25 cellular contexts compared by ENCODE assay signal in the genomic region with DNA sequence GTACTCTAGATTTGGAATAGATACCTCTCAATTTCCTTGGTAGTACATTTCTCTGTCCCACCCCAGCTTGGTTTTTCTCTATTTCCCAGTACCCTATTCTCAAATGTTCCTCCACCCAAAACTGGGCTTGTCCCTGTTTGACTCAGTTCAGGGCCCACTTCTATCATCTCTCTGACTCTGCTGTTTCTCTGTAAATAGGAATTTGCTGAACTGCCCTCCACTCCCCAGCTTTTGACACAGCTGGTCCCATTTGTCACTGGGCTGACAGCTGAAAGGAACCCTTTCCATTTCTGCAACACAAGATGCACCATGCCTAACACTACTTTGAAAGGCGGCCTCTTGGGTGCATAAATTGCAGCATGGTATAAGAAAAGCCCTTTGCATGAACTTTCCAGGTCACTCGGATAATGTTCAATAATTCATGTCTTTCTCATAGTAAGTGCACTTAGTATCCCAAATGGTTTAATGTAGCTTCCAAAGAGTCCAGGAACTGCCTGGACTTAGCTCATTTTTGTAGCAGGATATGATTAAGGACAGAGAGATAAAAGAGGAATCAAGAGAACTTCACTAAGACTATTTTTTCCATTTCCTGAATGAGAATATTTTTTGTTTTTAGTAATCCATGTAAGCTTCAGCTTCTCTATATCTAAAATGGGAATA.
DNase-seq lines count a peak whose midpoint lies in the region; ATAC-seq lines count a peak whose summit lies in the region.
"Had no signal": no experiment of that assay in that cellular context is flagged by ENCODE, and none has a peak within 500 bp of the region (broad histone marks: within the 10 kb centered on the region; RNA-seq: fewer than 3 reads in every experiment).

No MANE protein-coding gene starts in this region.

- no peak for ATAC-seq in GM21447 (IDR thresholded peaks at IDR 0.05; ENCODE audit: unreplicated experiment)
- ATAC-seq: natural killer cell had no signal

- H3K9ac ChIP-seq in rectal smooth muscle tissue (ENCODE audit: low read length) = no peak overlapping the region
- H3K9ac ChIP-seq: BLaER1, parathyroid adenoma had no signal

- H3K4me3 ChIP-seq in rectal smooth muscle tissue (ENCODE audit: low read length) = no peak overlapping the region
- H3K4me3 ChIP-seq: BLaER1, HAP-1, MG63 had no signal

- peaks cover 14% of the 10 kb centered on the region for H3K4me1 ChIP-seq in rectal smooth muscle tissue (ENCODE audit: control insufficient read depth, insufficient read depth, low read length)
- H3K4me1 ChIP-seq: BLaER1, HAP-1, parathyroid adenoma had no signal

- H3K36me3 ChIP-seq in rectal smooth muscle tissue (ENCODE audit: control insufficient read depth, insufficient read depth, low read length) = no peaks in the 10 kb centered on the region
- H3K36me3 ChIP-seq: BLaER1, HAP-1, MG63 had no signal

- DNase-seq in NCI-H524 (lab: John Stamatoyannopoulos, UW) = peak; percentile 44 to 69
- DNase-seq in NCI-H524 treated with DMSO at 0.1 percent for 48 hours (lab: John Stamatoyannopoulos, UW) = no peak
- peak; percentile 8 for DNase-seq in NCI-H446 treated with DMSO at 0.1 percent for 48 hours (lab: John Stamatoyannopoulos, UW)
- DNase-seq in epithelial cell of prostate (ENCODE audit: low read depth, low spot score) = no peak
- no peak for DNase-seq in stimulated activated CD4-positive, alpha-beta T cell treated with anti-CD3 and anti-CD28 coated beads, Interleukin-1b, Interleukin-23, amount 100 ng/mL, for 48 hours
- no peak for DNase-seq in NCI-H345 treated with DMSO at 0.1 percent for 48 hours (lab: John Stamatoyannopoulos, UW; ENCODE audit: unreplicated experiment)
- DNase-seq: activated CD4-positive, alpha-beta memory T cell treated with anti-CD3 and anti-CD28 coated beads for 36 hours; activated naive CD4-positive, alpha-beta T cell treated with Interleukin-2 at 50 U/mL for 16 hours; amygdala; Calu3; effector CD8-positive, alpha-beta T cell; GDM1; kidney; MG63; natural killer cell; NCI-H345; Right ventricle myocardium superior; small intestine; stimulated activated CD4-positive, alpha-beta T cell treated with anti-CD3 and anti-CD28 coated beads, Interleukin-4, amount 100 ng/mL, for 4 hours had no signal

- no peaks in the 10 kb centered on the region for H3K27me3 ChIP-seq in rectal smooth muscle tissue (ENCODE audit: control insufficient read depth, insufficient read depth, low read length)
- H3K27me3 ChIP-seq: BLaER1, MG63 had no signal

- H3K27ac ChIP-seq in epithelial cell of prostate (peak overlapping the region; percentile 56), rectal smooth muscle tissue (ENCODE audit: low read depth, low read length) (peak overlapping the region; percentile 70)
- H3K27ac ChIP-seq: 22Rv1, BLaER1, parathyroid adenoma had no signal

Comparison
In these comparisons a context has a peak if more than half of its experiments do, and no peak if none do; other contexts are left out.
1. DNase-seq: peak in NCI-H524 (2 of 2) and NCI-H446 treated with DMSO at 0.1 percent for 48 hours (single experiment); none in NCI-H524 treated with DMSO at 0.1 percent for 48 hours (single experiment), epithelial cell of prostate (single experiment), stimulated activated CD4-positive, alpha-beta T cell treated with anti-CD3 and anti-CD28 coated beads, Interleukin-1b, Interleukin-23, amount 100 ng/mL, for 48 hours (single experiment) and NCI-H345 treated with DMSO at 0.1 percent for 48 hours (single experiment).